ENCODE assay signal across 1 cellular context in the genomic region with DNA sequence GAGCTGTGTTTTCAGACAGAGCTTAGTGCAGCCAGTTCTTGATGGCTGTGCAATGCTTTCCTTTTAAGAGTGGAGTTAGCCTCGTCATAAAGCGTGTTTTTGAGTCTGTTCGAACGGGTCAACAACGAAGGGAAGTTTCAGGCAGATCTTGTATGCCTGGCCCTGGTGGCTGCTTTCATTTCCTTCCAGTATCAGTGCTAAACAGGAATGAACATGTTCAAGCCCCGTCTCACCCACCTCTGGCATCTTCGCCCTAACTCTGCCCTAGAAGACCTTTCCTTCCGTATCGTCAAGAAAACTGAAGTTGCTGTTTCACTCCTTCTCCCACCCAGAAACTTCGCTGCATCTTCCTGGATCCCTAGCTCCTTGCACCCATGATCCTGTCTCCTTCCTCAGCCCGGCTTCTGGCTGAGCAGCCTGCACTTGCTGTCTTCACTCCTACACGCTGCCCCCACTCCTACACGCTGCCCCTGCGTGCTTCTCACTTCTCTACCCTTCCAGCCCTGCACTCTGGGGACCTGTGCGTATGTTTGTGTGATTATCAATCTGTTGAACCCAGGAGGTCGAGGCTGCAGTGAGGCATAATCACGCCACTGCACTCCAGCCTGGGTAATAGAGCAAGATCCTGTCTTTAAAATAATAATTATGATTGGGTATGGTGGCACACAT.
TF ChIP-seq lines count a peak whose summit lies in the region.

No MANE protein-coding gene starts in this region.

TF ChIP-seq in GM23338, 12 proteins besides CTCF, POLR2A, EP300 and RAD21 (continued from another document):
- TF ChIP-seq EZH2phosphoT487 (IDR thresholded peaks at IDR 0.05; ENCODE audit: unreplicated experiment) (no peak), ZNF331 (CRISPR knock-in tag; IDR thresholded peaks at IDR 0.05; ENCODE audit: low read depth) (no peak), EZH2 (IDR thresholded peaks at IDR 0.05; ENCODE audit: low read depth, unreplicated experiment) (no peak), ZNF114 (CRISPR knock-in tag; IDR thresholded peaks at IDR 0.05) (no peak)
